7 cellular contexts compared by ENCODE assay signal in genomic region chr17:42856516-42856915, GRCh38. TPM values are rescaled to one million over a fixed set of nuclear protein-coding genes. Genes with fewer than 3 reads are reported as not detected.
"Had no signal": no experiment of that assay in that cellular context is flagged by ENCODE, and none has a peak within 500 bp of the region (broad histone marks: within the 10 kb centered on the region; RNA-seq: fewer than 3 reads in every experiment).

No MANE protein-coding gene starts in this region.

RNA-seq across cellular contexts. Expression of gene AOC3, which starts 5.5 kb away (rescaled TPM):
- total RNA-seq: IMR-90, RPMI7951 had no signal

RNA-seq across cellular contexts. Expression of gene G6PC1, which starts 44.1 kb away (rescaled TPM):
- total RNA-seq: HT-29, IMR-90, NCI-H460, PC-9, Right ventricle myocardium inferior, RPMI7951, SJCRH30 had no signal
- polyA plus RNA-seq: IMR-90 had no signal
